8 cellular contexts compared by ENCODE assay signal in genomic region chr10:127117125-127117524, GRCh38.
DNase-seq lines count a peak whose midpoint lies in the region; ATAC-seq, FAIRE-seq and TF ChIP-seq lines count a peak whose summit lies in the region.

No MANE protein-coding gene starts in this region.

- POLR2A ChIA-PET in HepG2 (lab: Yijun Ruan, JAX), result no interaction called here

- BruUV-seq in HepG2 (replicated peaks; lab: Mats Ljungman, UMichigan), result no TSS peak

- H2AFZ ChIP-seq in HepG2 (ENCODE audit: low read length), result no peak overlapping the region

- TF ChIP-seq RAD21 in HepG2 (CRISPR knock-in tag; IDR thresholded peaks at IDR 0.05), result no peak

- in situ Hi-C loops in HepG2 (cut with HindIII; ENCODE audit: extremely low pct_ligation_motif_present, low pct_unique_long_range_greater_than_20kb), result no loop called here

- no peak for TF ChIP-seq EP300 in HepG2 (IDR thresholded peaks at IDR 0.05; ENCODE audit: low read depth in 2 of 2, low read length in 2 of 2)
- no peak for TF ChIP-seq EP300 in HepG2 (CRISPR knock-in tag; IDR thresholded peaks at IDR 0.05; ENCODE audit: borderline replicate concordance)
- TF ChIP-seq EP300 in sigmoid colon (IDR thresholded peaks at IDR 0.05), result no peak

- CTCF ChIA-PET in HepG2 (lab: Yijun Ruan, JAX; ENCODE audit: low intra/inter-chr PET ratio, low total read pairs), result no interaction called here

- H3K4me3 ChIP-seq in HepG2 (replicated peaks in 1 of 3; ENCODE audit: insufficient read depth in 1 of 3, low read depth in 2 of 3, low read length in 3 of 3), result no peak overlapping the region
- H3K4me3 ChIP-seq in sigmoid colon, result no peak overlapping the region

- no peaks in the 10 kb centered on the region for H3K79me2 ChIP-seq in HepG2 (ENCODE audit: insufficient read depth, low read length)

- H3K9ac ChIP-seq in HepG2 (ENCODE audit: insufficient read depth, low read depth, low read length), result no peak overlapping the region

- no peaks in the 10 kb centered on the region for H3K9me3 ChIP-seq in HepG2 (ENCODE audit: low read length)
- H3K9me3 ChIP-seq in sigmoid colon, result no peaks in the 10 kb centered on the region

- FAIRE-seq in HepG2 (lab: Jason Lieb, UNC), result no peak

- WGBS in HepG2 (ENCODE audit: low lambda C conversion rate), result 90% methylated on average over 4 of the region's 4 CpGs
- 59 to 64% methylated on average over 4 of the region's 4 CpGs for WGBS in sigmoid colon, 2 donors

- H3K4me2 ChIP-seq in HepG2 (ENCODE audit: low read depth, low read length), result no peak overlapping the region

- H3K27ac ChIP-seq in HepG2 (ENCODE audit: extremely low read length, insufficient read depth, low read length), result no peak overlapping the region
- H3K27ac ChIP-seq in sigmoid colon, result no peak overlapping the region

- H3K4me1 ChIP-seq in HepG2 (ENCODE audit: insufficient read depth, low read length), result no peaks in the 10 kb centered on the region
- no peaks in the 10 kb centered on the region for H3K4me1 ChIP-seq in sigmoid colon

- intact Hi-C loops in HepG2 (cut with micrococcal nuclease; ENCODE audit: unreplicated experiment) (no loop called here), sigmoid colon (cut with DNase I) (no loop called here)

- H3K36me3 ChIP-seq in HepG2 (replicated peaks in 1 of 2; ENCODE audit: control insufficient read depth in 1 of 2, insufficient read depth in 2 of 2, low read length in 2 of 2) (peaks cover 2 to 15% of the 10 kb centered on the region in 2 experiments; a peak in 3 of 5 replicates), sigmoid colon (peaks cover 0 to 14% (median 0%) of the 10 kb centered on the region in 4 donors)

- H3K27me3 ChIP-seq in HepG2 (ENCODE audit: control insufficient read depth in 1 of 2, insufficient read depth in 2 of 2, low read length in 2 of 2), result no peaks in the 10 kb centered on the region
- H3K27me3 ChIP-seq in sigmoid colon, result no peaks in the 10 kb centered on the region

- DNase-seq in AG08395 (ENCODE audit: low spot score) (peak; percentile 71), HuH-7.5 (ENCODE audit: low spot score) (peak; percentile 27), astrocyte of the hippocampus (ENCODE audit: low read depth, low spot score) (peak; percentile 82), HepG2 (ENCODE audit: low spot score) (peak; percentile 12), NCI-H1105 (lab: John Stamatoyannopoulos, UW) (no peak), sigmoid colon (no peak)

- ATAC-seq in HepG2 (no peak), GM21360 (IDR thresholded peaks at IDR 0.05; ENCODE audit: unreplicated experiment) (no peak), HG02885 (IDR thresholded peaks at IDR 0.05; ENCODE audit: poor library complexity, unreplicated experiment) (no peak)

- no peak for TF ChIP-seq POLR2A in HepG2 (IDR thresholded peaks at IDR 0.05; ENCODE audit: insufficient read depth in 1 of 2, low read depth in 2 of 2, low read length in 2 of 2)
- TF ChIP-seq POLR2A in sigmoid colon (IDR thresholded peaks at IDR 0.05), result no peak

- TF ChIP-seq CTCF in HepG2 (CRISPR knock-in tag; IDR thresholded peaks at IDR 0.05) (no peak), sigmoid colon (IDR thresholded peaks at IDR 0.05) (no peak)

- peaks cover 8% of the 10 kb centered on the region; the same call in 1 of the 2 replicates for H4K20me1 ChIP-seq in HepG2 (ENCODE audit: insufficient read depth, low read length)

TF ChIP-seq in HepG2, 621 proteins besides CTCF, POLR2A, EP300 and RAD21 (continues in another document):
- TF ChIP-seq ATF4 (CRISPR knock-in tag; IDR thresholded peaks at IDR 0.05) (no peak), SAP130 (CRISPR knock-in tag; IDR thresholded peaks at IDR 0.05; ENCODE audit: low read depth) (peak; percentile 32; the same call in 1 of the 2 replicates), NR0B2 (CRISPR knock-in tag; IDR thresholded peaks at IDR 0.05) (no peak), ZNF678 (CRISPR knock-in tag; IDR thresholded peaks at IDR 0.05) (no peak), SOX5 (CRISPR knock-in tag; IDR thresholded peaks at IDR 0.05; ENCODE audit: borderline replicate concordance) (no peak), POGZ (CRISPR knock-in tag; IDR thresholded peaks at IDR 0.05) (no peak), ZNF773 (CRISPR knock-in tag; IDR thresholded peaks at IDR 0.05; ENCODE audit: borderline replicate concordance) (no peak), U2AF1 (optimal IDR thresholded peaks at IDR 0.05; ENCODE audit: low read depth, low read length) (no peak), AKNA (CRISPR knock-in tag; IDR thresholded peaks at IDR 0.05; ENCODE audit: borderline replicate concordance) (no peak), ZNF879 (CRISPR knock-in tag; IDR thresholded peaks at IDR 0.05) (no peak), ZNF530 (CRISPR knock-in tag; IDR thresholded peaks at IDR 0.05; ENCODE audit: low read depth) (no peak), NR3C1 (CRISPR knock-in tag; IDR thresholded peaks at IDR 0.05) (no peak), ZNF367 (CRISPR knock-in tag; IDR thresholded peaks at IDR 0.05; ENCODE audit: borderline replicate concordance) (no peak), ESRRA (CRISPR knock-in tag; IDR thresholded peaks at IDR 0.05; ENCODE audit: low read depth) (no peak), EHMT2 (IDR thresholded peaks at IDR 0.05; ENCODE audit: borderline replicate concordance, low read depth, low read length) (peak; percentile 86; the same call in 1 of the 2 replicates)

Comparison
In these comparisons a context has a peak if more than half of its experiments do, and no peak if none do; other contexts are left out.
1. DNase-seq: peak in AG08395 (single experiment), HuH-7.5 (single experiment), astrocyte of the hippocampus (single experiment) and HepG2 (single experiment); none in NCI-H1105 (single experiment) and sigmoid colon (single experiment).